22 cellular contexts compared by ENCODE assay signal in the genomic region with DNA sequence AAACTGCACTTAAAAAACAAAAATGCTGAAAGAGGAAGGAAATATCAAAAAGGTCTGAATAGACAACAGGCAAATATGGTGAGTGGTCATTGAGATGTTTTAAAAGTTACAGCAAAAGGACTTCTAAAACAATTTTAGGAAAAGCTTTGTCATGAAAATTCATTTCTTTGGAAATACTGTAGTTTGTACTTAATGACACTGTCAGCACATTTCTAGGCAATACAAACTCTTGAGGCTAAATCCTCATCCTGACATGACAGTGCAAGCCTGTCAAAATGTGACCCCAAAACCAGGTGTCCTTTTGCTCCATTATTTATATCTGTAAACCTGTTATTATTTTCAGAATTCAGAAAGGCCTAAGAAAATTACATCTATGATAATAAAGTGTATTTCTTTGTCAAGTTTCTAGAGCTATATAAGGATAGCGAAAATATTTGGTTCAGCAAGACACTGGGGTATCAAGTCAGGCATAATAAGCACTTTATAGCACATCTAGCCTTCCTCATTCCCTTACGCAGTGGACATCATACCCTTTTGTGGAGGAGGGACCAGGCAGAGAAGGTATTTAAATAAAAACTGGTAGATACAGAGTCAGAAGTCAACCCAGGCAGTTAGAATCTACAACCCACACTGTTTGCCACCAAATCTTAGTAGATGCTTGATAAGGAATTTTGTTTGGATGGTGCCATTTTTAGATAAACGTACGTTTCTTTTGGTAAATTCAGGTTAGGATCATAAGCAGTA. TPM values are rescaled to one million over a fixed set of nuclear protein-coding genes. Genes with fewer than 3 reads are reported as not detected.
DNase-seq lines count a peak whose midpoint lies in the region; ATAC-seq and TF ChIP-seq lines count a peak whose summit lies in the region.
"Had no signal": no experiment of that assay in that cellular context is flagged by ENCODE, and none has a peak within 500 bp of the region (broad histone marks: within the 10 kb centered on the region; RNA-seq: fewer than 3 reads in every experiment).

No MANE protein-coding gene starts in this region.

- no peak overlapping the region for H2AFZ ChIP-seq in smooth muscle cell (ENCODE audit: low read depth)

- peak overlapping the region; percentile 33 for H3K27ac Mint-ChIP-seq in activated T-cell treated with anti-CD3 and anti-CD28 coated beads, Interleukin-2, amount 50 U/mL, for 24 hours
- H3K27ac Mint-ChIP-seq in CD8-positive, alpha-beta T cell, result peak overlapping the region; percentile 49
- peak overlapping the region; percentile 63 for H3K27ac Mint-ChIP-seq in activated T-helper 1 cell treated with anti-CD3 and anti-CD28 coated beads, Interleukin-12 subunit alpha, Interleukin-12 subunit beta, Interleukin-2, Interleukin-4 antibody, amounts not matched to agents 30 ng/mL and 10 ng/mL and 1 ng/mL, durations not matched to agents 14 hours and 24 hours and 36 hours
- peak overlapping the region; percentile 60 for H3K27ac Mint-ChIP-seq in stimulated activated effector memory CD8-positive, alpha-beta T cell treated with anti-CD3 and anti-CD28 coated beads, Interleukin-12 subunit alpha, Interleukin-12 subunit beta, amount 100 ng/mL, for 72 hours

- H3K9ac ChIP-seq in smooth muscle cell (ENCODE audit: low read depth), result no peak overlapping the region

- CTCF ChIA-PET in CD8-positive, alpha-beta T cell (lab: Charles Lee), result interaction anchor here (0.8 to 11.7 kb wide), 6 partner anchors 8 to 273 kb away, joined by 3 to 114 read pairs (median 6); no protein-coding TSS in a partner anchor

- H3K27me3 ChIP-seq in CD8-positive, alpha-beta T cell (ENCODE audit: insufficient read depth, low read length), result no peaks in the 10 kb centered on the region
- H3K27me3 ChIP-seq in smooth muscle cell (ENCODE audit: low read depth), result no peaks in the 10 kb centered on the region
- H3K27me3 ChIP-seq: MG63, SJSA1 had no signal

- peaks cover 55% of the 10 kb centered on the region for H3K79me2 ChIP-seq in smooth muscle cell (ENCODE audit: low read depth)

- no peak for DNase-seq in activated T-cell treated with anti-CD3 and anti-CD28 coated beads, Interleukin-2, amount 50 U/mL, for 24 hours
- DNase-seq in activated T-cell treated with anti-CD3 and anti-CD28 coated beads, Interleukin-2, amount 50 U/mL, for 1 hour, result no peak
- no peak for DNase-seq in CD8-positive, alpha-beta T cell
- no peak for DNase-seq in activated T-helper 1 cell treated with anti-CD3 and anti-CD28 coated beads, Interleukin-12 subunit alpha, Interleukin-12 subunit beta, Interleukin-2, Interleukin-4 antibody, amounts not matched to agents 30 ng/mL and 10 ng/mL and 1 ng/mL, durations not matched to agents 14 hours and 24 hours and 36 hours (ENCODE audit: low spot score)
- no peak for DNase-seq in stimulated activated effector memory CD8-positive, alpha-beta T cell treated with anti-CD3 and anti-CD28 coated beads, Interleukin-12 subunit alpha, Interleukin-12 subunit beta, amount 100 ng/mL, for 72 hours (ENCODE audit: low spot score in 2 of 2)
- DNase-seq in cerebellar nuclear complex (lab: John Stamatoyannopoulos, UW) (no peak), smooth muscle cell (lab: John Stamatoyannopoulos, UW; ENCODE audit: unreplicated experiment) (no peak)
- DNase-seq: 8988T; DMS79 treated with DMSO at 0.1 percent for 48 hours; KG1; MG63; NCI-H1092 treated with DMSO at 0.1 percent for 48 hours; NCI-H1694; NCI-H2107; NCI-H345; NCI-H526 treated with DMSO at 0.1 percent for 48 hours; NK-92 treated with Interleukin-12 subunit alpha and Interleukin-12 subunit beta, amount 100 ng/mL, for 24 hours had no signal

- peaks cover 3% of the 10 kb centered on the region for H3K36me3 ChIP-seq in CD8-positive, alpha-beta T cell (ENCODE audit: insufficient read depth, low read length)
- peaks cover 2% of the 10 kb centered on the region for H3K36me3 ChIP-seq in smooth muscle cell (ENCODE audit: low read depth)

- H3K9me3 ChIP-seq in CD8-positive, alpha-beta T cell (ENCODE audit: low read length), result no peaks in the 10 kb centered on the region
- H3K9me3 ChIP-seq in smooth muscle cell (replicated peaks; ENCODE audit: low read depth), result no peaks in the 10 kb centered on the region
- H3K9me3 ChIP-seq: MG63, SJSA1 had no signal

- no peaks in the 10 kb centered on the region for H3F3A ChIP-seq in smooth muscle cell (ENCODE audit: low read depth)

- no peak overlapping the region for H3K4me2 ChIP-seq in smooth muscle cell

- H3K4me1 ChIP-seq in CD8-positive, alpha-beta T cell (ENCODE audit: insufficient read depth, low read length), result peaks cover 3% of the 10 kb centered on the region
- H3K4me1 ChIP-seq in smooth muscle cell (ENCODE audit: low read depth), result no peaks in the 10 kb centered on the region
- H3K4me1 ChIP-seq: SJSA1 had no signal

- H3K4me3 ChIP-seq in CD8-positive, alpha-beta T cell (ENCODE audit: low read depth, low read length), result no peak overlapping the region
- H3K4me3 ChIP-seq in smooth muscle cell, result no peak overlapping the region
- H3K4me3 ChIP-seq: MG63, SJSA1 had no signal

- TF ChIP-seq CTCF in CD8-positive, alpha-beta T cell (IDR thresholded peaks at IDR 0.05), result no peak
- TF ChIP-seq CTCF in smooth muscle cell (IDR thresholded peaks at IDR 0.05; ENCODE audit: borderline replicate concordance, insufficient read depth, poor library complexity, severe bottlenecking), result no peak

- H3K4me1 Mint-ChIP-seq in activated T-cell treated with anti-CD3 and anti-CD28 coated beads, Interleukin-2, amount 50 U/mL, for 24 hours (ENCODE audit: low read depth), result peaks cover 37% of the 10 kb centered on the region
- peaks cover 8% of the 10 kb centered on the region for H3K4me1 Mint-ChIP-seq in CD8-positive, alpha-beta T cell (ENCODE audit: low read depth)
- H3K4me1 Mint-ChIP-seq in activated T-helper 1 cell treated with anti-CD3 and anti-CD28 coated beads, Interleukin-12 subunit alpha, Interleukin-12 subunit beta, Interleukin-2, Interleukin-4 antibody, amounts not matched to agents 30 ng/mL and 10 ng/mL and 1 ng/mL, durations not matched to agents 14 hours and 24 hours and 36 hours (ENCODE audit: low read depth), result peaks cover 26% of the 10 kb centered on the region
- H3K4me1 Mint-ChIP-seq in stimulated activated effector memory CD8-positive, alpha-beta T cell treated with anti-CD3 and anti-CD28 coated beads, Interleukin-12 subunit alpha, Interleukin-12 subunit beta, amount 100 ng/mL, for 72 hours, result peaks cover 17% of the 10 kb centered on the region

- H3K36me3 Mint-ChIP-seq in activated T-cell treated with anti-CD3 and anti-CD28 coated beads, Interleukin-2, amount 50 U/mL, for 24 hours (ENCODE audit: low read depth), result peaks cover 67% of the 10 kb centered on the region
- peaks cover 48% of the 10 kb centered on the region for H3K36me3 Mint-ChIP-seq in CD8-positive, alpha-beta T cell
- peaks cover 31% of the 10 kb centered on the region for H3K36me3 Mint-ChIP-seq in activated T-helper 1 cell treated with anti-CD3 and anti-CD28 coated beads, Interleukin-12 subunit alpha, Interleukin-12 subunit beta, Interleukin-2, Interleukin-4 antibody, amounts not matched to agents 30 ng/mL and 10 ng/mL and 1 ng/mL, durations not matched to agents 14 hours and 24 hours and 36 hours (ENCODE audit: low read depth)
- peaks cover 72% of the 10 kb centered on the region for H3K36me3 Mint-ChIP-seq in stimulated activated effector memory CD8-positive, alpha-beta T cell treated with anti-CD3 and anti-CD28 coated beads, Interleukin-12 subunit alpha, Interleukin-12 subunit beta, amount 100 ng/mL, for 72 hours

- no peak for ATAC-seq in CD8-positive, alpha-beta T cell
- no peak for ATAC-seq in stimulated activated effector memory CD8-positive, alpha-beta T cell treated with anti-CD3 and anti-CD28 coated beads, Interleukin-12 subunit alpha, Interleukin-12 subunit beta, amount 100 ng/mL, for 72 hours
- ATAC-seq in HG03432 (IDR thresholded peaks at IDR 0.05; ENCODE audit: unreplicated experiment), result no peak
- ATAC-seq: HCT116 had no signal

- H3K9me3 Mint-ChIP-seq in activated T-cell treated with anti-CD3 and anti-CD28 coated beads, Interleukin-2, amount 50 U/mL, for 24 hours, result no peaks in the 10 kb centered on the region
- H3K9me3 Mint-ChIP-seq in CD8-positive, alpha-beta T cell, result no peaks in the 10 kb centered on the region
- H3K9me3 Mint-ChIP-seq in activated T-helper 1 cell treated with anti-CD3 and anti-CD28 coated beads, Interleukin-12 subunit alpha, Interleukin-12 subunit beta, Interleukin-2, Interleukin-4 antibody, amounts not matched to agents 30 ng/mL and 10 ng/mL and 1 ng/mL, durations not matched to agents 14 hours and 24 hours and 36 hours, result no peaks in the 10 kb centered on the region
- H3K9me3 Mint-ChIP-seq in stimulated activated effector memory CD8-positive, alpha-beta T cell treated with anti-CD3 and anti-CD28 coated beads, Interleukin-12 subunit alpha, Interleukin-12 subunit beta, amount 100 ng/mL, for 72 hours, result no peaks in the 10 kb centered on the region

- no peak overlapping the region for H3K4me3 Mint-ChIP-seq in activated T-cell treated with anti-CD3 and anti-CD28 coated beads, Interleukin-2, amount 50 U/mL, for 24 hours
- H3K4me3 Mint-ChIP-seq in CD8-positive, alpha-beta T cell, result no peak overlapping the region
- no peak overlapping the region for H3K4me3 Mint-ChIP-seq in activated T-helper 1 cell treated with anti-CD3 and anti-CD28 coated beads, Interleukin-12 subunit alpha, Interleukin-12 subunit beta, Interleukin-2, Interleukin-4 antibody, amounts not matched to agents 30 ng/mL and 10 ng/mL and 1 ng/mL, durations not matched to agents 14 hours and 24 hours and 36 hours
- H3K4me3 Mint-ChIP-seq in stimulated activated effector memory CD8-positive, alpha-beta T cell treated with anti-CD3 and anti-CD28 coated beads, Interleukin-12 subunit alpha, Interleukin-12 subunit beta, amount 100 ng/mL, for 72 hours, result no peak overlapping the region

- H4K20me1 ChIP-seq in smooth muscle cell (ENCODE audit: low read depth), result peaks cover 67% of the 10 kb centered on the region

- intact Hi-C loops in CD8-positive, alpha-beta T cell (cut with DNase I, micrococcal nuclease), result no loop called here
- intact Hi-C loops in activated T-helper 1 cell treated with anti-CD3 and anti-CD28 coated beads, Interleukin-12 subunit alpha, Interleukin-12 subunit beta, Interleukin-2, Interleukin-4 antibody, amounts not matched to agents 30 ng/mL and 10 ng/mL and 1 ng/mL, durations not matched to agents 14 hours and 24 hours and 36 hours (cut with micrococcal nuclease), result no loop called here

- no peaks in the 10 kb centered on the region for H3K27me3 Mint-ChIP-seq in activated T-cell treated with anti-CD3 and anti-CD28 coated beads, Interleukin-2, amount 50 U/mL, for 24 hours
- H3K27me3 Mint-ChIP-seq in CD8-positive, alpha-beta T cell (ENCODE audit: low read depth), result no peaks in the 10 kb centered on the region
- no peaks in the 10 kb centered on the region for H3K27me3 Mint-ChIP-seq in activated T-helper 1 cell treated with anti-CD3 and anti-CD28 coated beads, Interleukin-12 subunit alpha, Interleukin-12 subunit beta, Interleukin-2, Interleukin-4 antibody, amounts not matched to agents 30 ng/mL and 10 ng/mL and 1 ng/mL, durations not matched to agents 14 hours and 24 hours and 36 hours (ENCODE audit: insufficient read depth)

- POLR2A ChIA-PET in CD8-positive, alpha-beta T cell (lab: Charles Lee), result interaction anchor here (0.9 to 1.0 kb wide), 2 partner anchors 21 to 233 kb away, joined by 3 read pairs; no protein-coding TSS in a partner anchor

- no peak overlapping the region for H3K27ac ChIP-seq in CD8-positive, alpha-beta T cell (ENCODE audit: low read depth, low read length)
- no peak overlapping the region for H3K27ac ChIP-seq in smooth muscle cell (ENCODE audit: low read depth)
- H3K27ac ChIP-seq: HL-60, RWPE1, SJSA1 had no signal

- WGBS in smooth muscle cell (ENCODE audit: low lambda C conversion rate), result 97% methylated on average over 4 of the region's 4 CpGs

RNA-seq across cellular contexts. Expression of a gene that starts 28.4 kb away (rescaled TPM):
- 10 to 100 TPM; 28.1 to 34.8 TPM for total RNA-seq in CD8-positive, alpha-beta T cell
- total RNA-seq in activated T-helper 1 cell treated with anti-CD3 and anti-CD28 coated beads, Interleukin-12 subunit alpha, Interleukin-12 subunit beta, Interleukin-2, Interleukin-4 antibody, amounts not matched to agents 30 ng/mL and 10 ng/mL and 1 ng/mL, durations not matched to agents 14 hours and 24 hours and 36 hours, result 15.6 and 16.8 TPM in 2 replicates
- total RNA-seq in smooth muscle cell, result 30.7 and 34.0 TPM in 2 replicates
- 21.3 and 24.5 TPM in 2 replicates for polyA plus RNA-seq in smooth muscle cell
